8 cellular contexts compared by ENCODE assay signal in the genomic region with DNA sequence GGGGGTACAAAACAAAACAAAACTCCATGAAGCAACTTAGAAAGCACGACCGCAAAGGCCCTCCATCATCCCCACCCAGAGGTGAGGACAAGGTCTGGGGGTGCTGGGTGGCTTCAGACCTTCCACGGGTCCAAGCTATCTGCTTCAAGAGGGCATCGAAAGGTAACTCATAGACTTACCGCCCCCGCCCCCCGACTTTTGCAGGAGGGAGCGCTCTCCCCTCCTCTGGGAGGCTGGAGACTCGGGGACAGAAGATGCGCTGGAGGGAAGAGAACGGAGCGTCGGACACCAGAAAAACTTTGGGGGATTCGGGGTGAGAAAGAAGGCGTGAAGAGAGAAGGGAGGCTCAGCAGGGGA. TPM values are rescaled to one million over a fixed set of nuclear protein-coding genes. Genes with fewer than 3 reads are reported as not detected.
DNase-seq lines count a peak whose midpoint lies in the region; ATAC-seq and TF ChIP-seq lines count a peak whose summit lies in the region.

No MANE protein-coding gene starts in this region.

- peak overlapping the region; percentile 90 for H3K4me3 ChIP-seq in fibroblast of pulmonary artery (replicated peaks; ENCODE audit: low read depth, low read length)
- peak overlapping the region; percentile 71 to 99 (median 84) for H3K4me3 ChIP-seq in sigmoid colon

- H3K4me1 Mint-ChIP-seq in WTC11, result peaks cover 33% of the 10 kb centered on the region

- H3K36me3 Mint-ChIP-seq in WTC11, result peaks cover 4% of the 10 kb centered on the region

- TF ChIP-seq POLR2A in sigmoid colon (IDR thresholded peaks at IDR 0.05), result no peak

- 4 to 6% methylated on average over 15 of the region's 15 CpGs for WGBS in sigmoid colon, 2 donors

- CTCF ChIA-PET in WTC11 (lab: Charles Lee), result interaction anchor here (0.8 to 1.0 kb wide), 2 partner anchors 11 to 59 kb away, joined by 3 read pairs; no protein-coding TSS in a partner anchor

- TF ChIP-seq CTCF in WTC11 (IDR thresholded peaks at IDR 0.05) (no peak), fibroblast of pulmonary artery (IDR thresholded peaks at IDR 0.05; ENCODE audit: low read length, missing control alignments) (no peak), sigmoid colon (IDR thresholded peaks at IDR 0.05) (no peak)

- peak; percentile 19 for ATAC-seq in WTC11

- POLR2A ChIA-PET in WTC11 (lab: Charles Lee), result no interaction called here

- H3K27ac Mint-ChIP-seq in WTC11, result no peak overlapping the region

- DNase-seq in NCI-H1417 (lab: John Stamatoyannopoulos, UW) (peak in 2 of 3 experiments; percentile 51 to 65), NCI-H1417 treated with DMSO at 0.1 percent for 48 hours (lab: John Stamatoyannopoulos, UW) (no peak), WTC11 (ENCODE audit: low spot score) (peak; percentile 20), fibroblast of pulmonary artery (ENCODE audit: low read depth) (no peak), sigmoid colon (peak; percentile 70), GF-D8 (lab: John Stamatoyannopoulos, UW) (no peak), NCI-H524 treated with DMSO at 0.1 percent for 48 hours (lab: John Stamatoyannopoulos, UW) (no peak), HuH-7 (ENCODE audit: low spot score) (no peak)

- H3K27me3 Mint-ChIP-seq in WTC11 (ENCODE audit: low read depth), result no peaks in the 10 kb centered on the region

- intact Hi-C loops in sigmoid colon (cut with DNase I), result loop anchor here (2.0 to 5.0 kb wide), 3 partner anchors 47 to 59 kb away; no protein-coding TSS in a partner anchor

- peak overlapping the region; percentile 84 for H3K4me3 Mint-ChIP-seq in WTC11

- peak overlapping the region; percentile 93 to 98 (median 96) for H3K27ac ChIP-seq in sigmoid colon

- no peaks in the 10 kb centered on the region for H3K36me3 ChIP-seq in sigmoid colon

- H3K9me3 Mint-ChIP-seq in WTC11, result no peaks in the 10 kb centered on the region

- no peaks in the 10 kb centered on the region for H3K9me3 ChIP-seq in sigmoid colon

- H3K4me1 ChIP-seq in sigmoid colon, result peaks cover 0 to 75% (median 64%) of the 10 kb centered on the region in 4 donors

- H3K27me3 ChIP-seq in sigmoid colon, result no peaks in the 10 kb centered on the region

- TF ChIP-seq EP300 in sigmoid colon (IDR thresholded peaks at IDR 0.05), result no peak

TF ChIP-seq in WTC11, 78 proteins besides CTCF, POLR2A, EP300 and RAD21:
- TF ChIP-seq GTF2I (CRISPR knock-in tag; conservative IDR thresholded peaks at IDR 0.05) (no peak), TEAD1 (CRISPR knock-in tag; IDR thresholded peaks at IDR 0.05) (no peak), ZNF121 (CRISPR knock-in tag; IDR thresholded peaks at IDR 0.05) (no peak)
- TF ChIP-seq, protein P1, sequence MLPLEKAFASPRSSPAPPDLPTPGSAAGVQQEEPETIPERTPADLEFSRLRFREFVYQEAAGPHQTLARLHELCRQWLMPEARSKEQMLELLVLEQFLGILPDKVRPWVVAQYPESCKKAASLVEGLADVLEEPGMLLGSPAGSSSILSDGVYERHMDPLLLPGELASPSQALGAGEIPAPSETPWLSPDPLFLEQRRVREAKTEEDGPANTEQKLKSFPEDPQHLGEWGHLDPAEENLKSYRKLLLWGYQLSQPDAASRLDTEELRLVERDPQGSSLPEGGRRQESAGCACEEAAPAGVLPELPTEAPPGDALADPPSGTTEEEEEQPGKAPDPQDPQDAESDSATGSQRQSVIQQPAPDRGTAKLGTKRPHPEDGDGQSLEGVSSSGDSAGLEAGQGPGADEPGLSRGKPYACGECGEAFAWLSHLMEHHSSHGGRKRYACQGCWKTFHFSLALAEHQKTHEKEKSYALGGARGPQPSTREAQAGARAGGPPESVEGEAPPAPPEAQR (CRISPR knock-in tag; IDR thresholded peaks at IDR 0.05), result no peak

RNA-seq across cellular contexts. Expression of a gene that starts 0.3 kb away (rescaled TPM):
- 11.0 to 13.5 TPM (median 13.4 TPM) in 3 replicates for total RNA-seq in WTC11 (2021)
- 100 to 1,000 TPM; 121 to 218 (median 188) TPM for total RNA-seq in sigmoid colon
- 1 to 10 TPM; 1.8 to 6.1 (median 1.8) TPM for polyA plus RNA-seq in sigmoid colon

Comparison
In these comparisons a context has a peak if more than half of its experiments do, and no peak if none do; other contexts are left out.
1. DNase-seq: peak in NCI-H1417 (2 of 3), WTC11 (single experiment) and sigmoid colon (single experiment); none in NCI-H1417 treated with DMSO at 0.1 percent for 48 hours (single experiment), fibroblast of pulmonary artery (single experiment), GF-D8 (single experiment), NCI-H524 treated with DMSO at 0.1 percent for 48 hours (single experiment) and HuH-7 (single experiment).